In genomic region chr1:226474443-226475111, GRCh38 we compare ENCODE assay signal across 20 cellular contexts.
DNase-seq lines count a peak whose midpoint lies in the region; ATAC-seq and TF ChIP-seq lines count a peak whose summit lies in the region.
"Had no signal": no experiment of that assay in that cellular context is flagged by ENCODE, and none has a peak within 500 bp of the region (broad histone marks: within the 10 kb centered on the region; RNA-seq: fewer than 3 reads in every experiment).

No MANE protein-coding gene starts in this region.

- H3K4me1 ChIP-seq in HEK293 (ENCODE audit: control insufficient read depth, insufficient read depth, low read length) = peaks cover 3% of the 10 kb centered on the region; the same call in 1 of the 2 replicates
- H3K4me1 ChIP-seq: upper lobe of right lung had no signal

- peak; percentile 81 for DNase-seq in D341Med (ENCODE audit: low spot score)
- DNase-seq in NCI-H82 (lab: John Stamatoyannopoulos, UW) = peak; percentile 87
- no peak for DNase-seq in left cardiac atrium
- no peak for DNase-seq in occipital lobe (lab: John Stamatoyannopoulos, UW)
- DNase-seq: activated CD4-positive, CD25-positive, alpha-beta regulatory T cell; activated naive CD4-positive, alpha-beta T cell treated with anti-CD3 and anti-CD28 coated beads for 36 hours; activated T-cell treated with anti-CD3 and anti-CD28 coated beads, Interleukin-2, amount 50 U/mL, for 4 hours; islet precursor cell; MG63; NCI-H2029 treated with DMSO at 0.1 percent for 48 hours; NCI-H526; right cardiac atrium; stimulated activated CD4-positive, alpha-beta T cell treated with anti-CD3 and anti-CD28 coated beads, Interleukin-12 subunit alpha, Interleukin-12 subunit beta, amount 100 ng/mL, for 4 hours; stimulated activated CD8-positive, alpha-beta memory T cell treated with anti-CD3 and anti-CD28 coated beads, Interleukin-4, amount 100 ng/mL, for 48 hours; upper lobe of right lung had no signal

- H3K27ac ChIP-seq in HEK293 (ENCODE audit: extremely low read depth, low read depth, low read length) = no peak overlapping the region
- H3K27ac ChIP-seq: cardiac muscle cell, upper lobe of right lung had no signal

- ATAC-seq in left cardiac atrium = peak; percentile 44 to 92
- no peak for ATAC-seq in GM18873 (IDR thresholded peaks at IDR 0.05; ENCODE audit: low FRiP score, unreplicated experiment)
- no peak for ATAC-seq in GM21576 (IDR thresholded peaks at IDR 0.05; ENCODE audit: unreplicated experiment)
- ATAC-seq: activated T-cell treated with anti-CD3 and anti-CD28 coated beads, Interleukin-2, amount 50 U/mL, for 4 hours; Panc1; upper lobe of right lung had no signal

- H3K36me3 ChIP-seq in HEK293 (ENCODE audit: control insufficient read depth in 2 of 2, insufficient read depth in 1 of 2, low read length in 2 of 2) = no peaks in the 10 kb centered on the region
- H3K36me3 ChIP-seq: cardiac muscle cell, MG63, upper lobe of right lung had no signal

- TF ChIP-seq CTCF in HEK293 (tag by site-specific recombination; IDR thresholded peaks at IDR 0.05) = no peak

- POLR2A ChIA-PET in HEK293 (lab: Yijun Ruan, JAX) = no interaction called here

- CTCF ChIA-PET in HEK293 (lab: Yijun Ruan, JAX) = interaction anchor here (0.5 to 4.4 kb wide), 4 partner anchors 17 to 76 kb away, joined by 3 to 20 read pairs (median 7); no protein-coding TSS in a partner anchor

- no peak overlapping the region for H3K4me3 ChIP-seq in HEK293 (ENCODE audit: low read depth, low read length)
- H3K4me3 ChIP-seq: cardiac muscle cell, MG63, upper lobe of right lung had no signal

- H3K9me3 ChIP-seq in HEK293 (ENCODE audit: control insufficient read depth, insufficient read depth, low read depth, low read length) = no peaks in the 10 kb centered on the region
- H3K9me3 ChIP-seq: upper lobe of right lung had no signal

- intact Hi-C loops in left cardiac atrium (cut with DNase I) = no loop called here

TF ChIP-seq in HEK293, 187 proteins besides CTCF, POLR2A, EP300 and RAD21:
- no peak for TF ChIP-seq ZNF660 (tag by site-specific recombination; IDR thresholded peaks at IDR 0.05)
- no peak for TF ChIP-seq SP3 (tag by site-specific recombination; IDR thresholded peaks at IDR 0.05)
- TF ChIP-seq ZIC2 (tag by site-specific recombination; IDR thresholded peaks at IDR 0.05) = peak; percentile 90
- TF ChIP-seq ZNF114 (tag by site-specific recombination; IDR thresholded peaks at IDR 0.05) = no peak
- no peak for TF ChIP-seq ZNF10 (tag by site-specific recombination; IDR thresholded peaks at IDR 0.05)

Comparison
In these comparisons a context has a peak if more than half of its experiments do, and no peak if none do; other contexts are left out.
1. DNase-seq: peak in D341Med (single experiment) and NCI-H82 (single experiment); none in left cardiac atrium (single experiment) and occipital lobe (single experiment).
2. ATAC-seq: peak in left cardiac atrium (2 of 2); none in GM18873 (single experiment) and GM21576 (single experiment).